In genomic region chr11:82732348-82732733, GRCh38 we compare ENCODE assay signal across 9 cellular contexts. TPM values are rescaled to one million over a fixed set of nuclear protein-coding genes. Genes with fewer than 3 reads are reported as not detected.
DNase-seq lines count a peak whose midpoint lies in the region; ATAC-seq, FAIRE-seq and TF ChIP-seq lines count a peak whose summit lies in the region.
"Had no signal": no experiment of that assay in that cellular context is flagged by ENCODE, and none has a peak within 500 bp of the region (broad histone marks: within the 10 kb centered on the region; RNA-seq: fewer than 3 reads in every experiment).

No MANE protein-coding gene starts in this region.

- H3K4me3 Mint-ChIP-seq in H9 = peak overlapping the region; percentile 45 to 48

- H3K36me3 ChIP-seq in bronchial epithelial cell (ENCODE audit: control insufficient read depth, insufficient read depth, low read length) (no peaks in the 10 kb centered on the region), spleen (no peaks in the 10 kb centered on the region)

- H3K4me3 ChIP-seq in bronchial epithelial cell (ENCODE audit: low read depth, low read length) (peak overlapping the region; percentile 60), spleen (peak overlapping the region in 7 of 8 donors; percentile 35 to 75 (median 47))

- WGBS in H9 (ENCODE audit: extremely low coverage, insufficient read length, low lambda C conversion rate) = no CpG with 5 or more reads among the region's 37 CpGs
- WGBS in spleen, 5 donors = 4 to 11% (median 7%) methylated on average over 26 to 37 of the region's 37 CpGs

- H3T11ph ChIP-seq in H9 (ENCODE audit: low read length) = no peak overlapping the region

- H3K14ac ChIP-seq in H9 (ENCODE audit: insufficient read depth, low read length) = no peak overlapping the region

- H3K4me1 ChIP-seq in H9 (ENCODE audit: insufficient read depth, low read length) (no peaks in the 10 kb centered on the region), spleen (peaks cover 4 to 26% (median 19%) of the 10 kb centered on the region in 6 donors)

- no peak overlapping the region for H2BK12ac ChIP-seq in H9 (ENCODE audit: insufficient read length, low read depth, low read length)

- no peak overlapping the region for H3K23ac ChIP-seq in H9 (ENCODE audit: insufficient read length, low read depth, low read length)

- H2AFZ ChIP-seq in H9 (ENCODE audit: low read length) = no peak overlapping the region

- H2BK15ac ChIP-seq in H9 (ENCODE audit: low read depth, low read length) = no peak overlapping the region

- H3K27me3 ChIP-seq in H9 (ENCODE audit: insufficient read depth, low read length) (peaks cover 18% of the 10 kb centered on the region; the same call in 1 of the 2 replicates), bronchial epithelial cell (ENCODE audit: control insufficient read depth, insufficient read depth, low read length) (peaks cover 9% of the 10 kb centered on the region), layer of hippocampus (ENCODE audit: control insufficient read depth, insufficient read depth, low read length) (peaks cover 2% of the 10 kb centered on the region), spleen (replicated peaks in 1 of 7) (peaks cover 7 to 88% (median 57%) of the 10 kb centered on the region in 7 donors)

- no peak overlapping the region for H4K5ac ChIP-seq in H9 (ENCODE audit: insufficient read length, low read depth, low read length)

- no peak overlapping the region for H4K8ac ChIP-seq in H9 (replicated peaks; ENCODE audit: insufficient read length, low read depth, low read length)

- peaks cover 26 to 29% of the 10 kb centered on the region in 2 experiments for H3K4me1 Mint-ChIP-seq in H9

- DNase-seq in H9 (peak; percentile 42), bronchial epithelial cell (ENCODE audit: low read depth) (no peak), spleen (no peak), NCI-H526 (lab: John Stamatoyannopoulos, UW) (no peak), glomerular visceral epithelial cell (ENCODE audit: extremely low spot score) (no peak), NCI-H187 (lab: John Stamatoyannopoulos, UW) (no peak)

- H2BK20ac ChIP-seq in H9 (ENCODE audit: low read depth, low read length, poor library complexity, severe bottlenecking) = no peak overlapping the region

- H3K27ac ChIP-seq in H9 (ENCODE audit: insufficient read length, low read depth, low read length) (no peak overlapping the region), layer of hippocampus (ENCODE audit: low read depth, low read length) (peak overlapping the region; percentile 88), spleen (no peak overlapping the region)

- no peaks in the 10 kb centered on the region for H4K20me1 ChIP-seq in H9 (ENCODE audit: control insufficient read depth, insufficient read depth, insufficient read length)

- no peak overlapping the region for H3K56ac ChIP-seq in H9 (ENCODE audit: insufficient read length, low read depth, low read length)

- H3K27ac Mint-ChIP-seq in H9 = no peak overlapping the region

- no peak for FAIRE-seq in bronchial epithelial cell (lab: Jason Lieb, UNC)
- FAIRE-seq: colon had no signal

- H3K9me3 ChIP-seq in H9 (ENCODE audit: control insufficient read depth, low read depth, low read length) (no peaks in the 10 kb centered on the region), spleen (no peaks in the 10 kb centered on the region)

- peaks cover 86% of the 10 kb centered on the region for H3K27me3 Mint-ChIP-seq in H9 (ENCODE audit: low read depth)

- intact Hi-C loops in spleen (cut with DNase I; ENCODE audit: low total_unique reads) = no loop called here

- TF ChIP-seq POLR2A in spleen (IDR thresholded peaks at IDR 0.05) = no peak

- no peak overlapping the region for H2AK5ac ChIP-seq in H9 (ENCODE audit: insufficient read length, low read length)

- no peak overlapping the region for H2BK120ac ChIP-seq in H9 (ENCODE audit: low read depth, low read length, poor library complexity, severe bottlenecking)

- H3K79me2 ChIP-seq in H9 (ENCODE audit: insufficient read depth, low read length) = no peaks in the 10 kb centered on the region

- peak overlapping the region; percentile 20 for H3K4me2 ChIP-seq in H9 (ENCODE audit: insufficient read depth, insufficient read length, low read length)

- no peak overlapping the region for H3K9ac ChIP-seq in H9 (ENCODE audit: extremely low read depth, insufficient read length, low read length)

- no peaks in the 10 kb centered on the region; a peak in 1 of 7 replicates for H3K36me3 Mint-ChIP-seq in H9 (ENCODE audit: insufficient read depth in 1 of 3, low read depth in 3 of 3)

- H3K18ac ChIP-seq in H9 (ENCODE audit: insufficient read length, low read depth, low read length) = no peak overlapping the region

- H3K4ac ChIP-seq in H9 (ENCODE audit: low read depth, low read length) = no peak overlapping the region

- no peaks in the 10 kb centered on the region for H3K79me1 ChIP-seq in H9 (ENCODE audit: insufficient read depth, low read depth, low read length, poor library complexity, severe bottlenecking)

- ATAC-seq in HG03354 (IDR thresholded peaks at IDR 0.05; ENCODE audit: poor library complexity, severe bottlenecking, unreplicated experiment) = no peak

- no peak for TF ChIP-seq CTCF in H9 (conservative IDR thresholded peaks at IDR 0.05)
- TF ChIP-seq CTCF in bronchial epithelial cell (IDR thresholded peaks at IDR 0.05; ENCODE audit: insufficient read depth, low read length, severe bottlenecking) = no peak
- no peak for TF ChIP-seq CTCF in spleen (IDR thresholded peaks at IDR 0.05 in 8 of 11, conservative IDR thresholded peaks at IDR 0.05 in 3 of 11)

- no peak overlapping the region for H2BK5ac ChIP-seq in H9 (ENCODE audit: insufficient read length, low read length)

- H4K91ac ChIP-seq in H9 (ENCODE audit: insufficient read length, low read depth, low read length) = no peak overlapping the region

- no peaks in the 10 kb centered on the region; a peak in 1 of 5 replicates for H3K9me3 Mint-ChIP-seq in H9

- H3K23me2 ChIP-seq in H9 (ENCODE audit: insufficient read length, low read depth, low read length, poor library complexity, severe bottlenecking) = peaks cover 3% of the 10 kb centered on the region

RNA-seq across cellular contexts. Expression of gene FAM181B, which starts 1.3 kb away (rescaled TPM):
- total RNA-seq in H9 (2021) (0.13 and 0.44 TPM in 2 replicates), bronchial epithelial cell (1.0 and 1.8 TPM in 2 replicates), spleen (under 1 TPM in 2 of 7 donors, not detected in 5; 0.07 to 0.09 TPM)
- polyA plus RNA-seq in spleen = under 1 TPM; 0.09 to 0.22 (median 0.20) TPM
